ENCODE assay signal across 19 cellular contexts in the genomic region with DNA sequence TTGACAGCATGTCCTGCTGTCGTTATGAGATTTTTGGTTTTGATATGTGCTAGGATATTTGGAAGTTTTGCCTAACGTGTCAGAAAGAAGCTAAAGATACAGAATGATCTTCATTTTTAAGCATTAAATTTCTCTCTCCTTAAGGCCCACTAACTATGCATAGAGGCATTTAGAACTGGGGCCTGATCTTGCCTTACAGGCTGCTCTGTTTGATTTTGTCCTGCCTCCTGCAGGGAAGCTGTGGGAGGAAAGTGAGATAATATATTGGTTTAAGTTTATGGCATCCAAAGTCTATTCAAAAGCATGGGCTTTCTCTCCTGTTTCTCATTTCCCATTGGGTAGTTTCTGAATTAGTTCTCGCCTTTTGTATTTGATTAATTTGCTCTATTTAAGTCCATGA.
DNase-seq lines count a peak whose midpoint lies in the region; ATAC-seq and TF ChIP-seq lines count a peak whose summit lies in the region.
"Had no signal": no experiment of that assay in that cellular context is flagged by ENCODE, and none has a peak within 500 bp of the region (broad histone marks: within the 10 kb centered on the region; RNA-seq: fewer than 3 reads in every experiment).

No MANE protein-coding gene starts in this region.

- no peak overlapping the region for H3K4me3 Mint-ChIP-seq in activated CD8-positive, alpha-beta T cell treated with anti-CD3 and anti-CD28 coated beads for 36 hours
- no peak overlapping the region for H3K4me3 Mint-ChIP-seq in activated CD8-positive, alpha-beta T cell treated with anti-CD3 and anti-CD28 coated beads, Interleukin-2, amount 10 ng/mL, durations not matched to agents 7 days and 5 days
- no peak overlapping the region for H3K4me3 Mint-ChIP-seq in activated naive CD8-positive, alpha-beta T cell treated with anti-CD3 and anti-CD28 coated beads, Interleukin-2, amount 50 U/mL, for 24 hours
- H3K4me3 Mint-ChIP-seq in nephron progenitor cell = no peak overlapping the region
- no peak overlapping the region for H3K4me3 Mint-ChIP-seq in type B pancreatic cell
- H3K4me3 Mint-ChIP-seq: B cell had no signal

- peak overlapping the region; percentile 21 for H3K27ac Mint-ChIP-seq in activated CD8-positive, alpha-beta T cell treated with anti-CD3 and anti-CD28 coated beads for 36 hours
- no peak overlapping the region for H3K27ac Mint-ChIP-seq in activated CD8-positive, alpha-beta T cell treated with anti-CD3 and anti-CD28 coated beads, Interleukin-2, amount 10 ng/mL, durations not matched to agents 7 days and 5 days
- H3K27ac Mint-ChIP-seq in activated naive CD8-positive, alpha-beta T cell treated with anti-CD3 and anti-CD28 coated beads, Interleukin-2, amount 50 U/mL, for 24 hours = peak overlapping the region; percentile 85
- peak overlapping the region; percentile 21 for H3K27ac Mint-ChIP-seq in nephron progenitor cell
- H3K27ac Mint-ChIP-seq in type B pancreatic cell = no peak overlapping the region
- H3K27ac Mint-ChIP-seq: B cell had no signal

- H3K27me3 Mint-ChIP-seq in activated CD8-positive, alpha-beta T cell treated with anti-CD3 and anti-CD28 coated beads for 36 hours = no peaks in the 10 kb centered on the region
- H3K27me3 Mint-ChIP-seq in activated CD8-positive, alpha-beta T cell treated with anti-CD3 and anti-CD28 coated beads, Interleukin-2, amount 10 ng/mL, durations not matched to agents 7 days and 5 days (ENCODE audit: low read depth) = no peaks in the 10 kb centered on the region
- no peaks in the 10 kb centered on the region for H3K27me3 Mint-ChIP-seq in activated naive CD8-positive, alpha-beta T cell treated with anti-CD3 and anti-CD28 coated beads, Interleukin-2, amount 50 U/mL, for 24 hours
- no peaks in the 10 kb centered on the region for H3K27me3 Mint-ChIP-seq in nephron progenitor cell (ENCODE audit: low read depth, poor library complexity)
- H3K27me3 Mint-ChIP-seq in type B pancreatic cell = peaks cover 12% of the 10 kb centered on the region
- H3K27me3 Mint-ChIP-seq: B cell had no signal

- CTCF ChIA-PET in activated CD8-positive, alpha-beta T cell treated with anti-CD3 and anti-CD28 coated beads for 36 hours (lab: Charles Lee) = no interaction called here
- CTCF ChIA-PET in activated CD8-positive, alpha-beta T cell treated with anti-CD3 and anti-CD28 coated beads, Interleukin-2, amount 10 ng/mL, durations not matched to agents 7 days and 5 days (lab: Charles Lee) = interaction anchor here (1.3 kb wide), 1 partner anchor 14 kb away, joined by 3 read pairs; no protein-coding TSS in a partner anchor

- no peaks in the 10 kb centered on the region for H3K36me3 Mint-ChIP-seq in activated CD8-positive, alpha-beta T cell treated with anti-CD3 and anti-CD28 coated beads for 36 hours (ENCODE audit: low read depth)
- no peaks in the 10 kb centered on the region for H3K36me3 Mint-ChIP-seq in activated CD8-positive, alpha-beta T cell treated with anti-CD3 and anti-CD28 coated beads, Interleukin-2, amount 10 ng/mL, durations not matched to agents 7 days and 5 days (ENCODE audit: low read depth)
- peaks cover 2% of the 10 kb centered on the region for H3K36me3 Mint-ChIP-seq in activated naive CD8-positive, alpha-beta T cell treated with anti-CD3 and anti-CD28 coated beads, Interleukin-2, amount 50 U/mL, for 24 hours (ENCODE audit: low read depth)
- H3K36me3 Mint-ChIP-seq in nephron progenitor cell (ENCODE audit: low read depth) = no peaks in the 10 kb centered on the region
- H3K36me3 Mint-ChIP-seq in type B pancreatic cell = no peaks in the 10 kb centered on the region

- DNase-seq in activated CD8-positive, alpha-beta T cell treated with anti-CD3 and anti-CD28 coated beads for 36 hours = no peak
- no peak for DNase-seq in activated CD8-positive, alpha-beta T cell treated with anti-CD3 and anti-CD28 coated beads, Interleukin-2, amount 10 ng/mL, durations not matched to agents 7 days and 5 days
- DNase-seq in NCI-H146 (lab: John Stamatoyannopoulos, UW) (peak; percentile 40), nephron progenitor cell (peak; percentile 2), HK-2 (ENCODE audit: unreplicated experiment) (no peak), type B pancreatic cell (ENCODE audit: extremely low spot score, unreplicated experiment) (no peak)
- DNase-seq in activated naive CD8-positive, alpha-beta T cell treated with anti-CD3 and anti-CD28 coated beads, Interleukin-2, amount 50 U/mL, for 24 hours = no peak
- DNase-seq: 8988T, DND-41, H7, Kasumi-1, MM.1S, NCI-H1092, NCI-H1436 treated with DMSO at 0.1 percent for 48 hours, NCI-H2081, NCI-H446 treated with DMSO at 0.1 percent for 48 hours, SHP77 had no signal

- intact Hi-C loops in activated CD8-positive, alpha-beta T cell treated with anti-CD3 and anti-CD28 coated beads for 36 hours (cut with micrococcal nuclease) = no loop called here

- TF ChIP-seq CTCF in activated CD8-positive, alpha-beta T cell treated with anti-CD3 and anti-CD28 coated beads for 36 hours (IDR thresholded peaks at IDR 0.05) = no peak
- TF ChIP-seq CTCF in nephron progenitor cell (IDR thresholded peaks at IDR 0.05) (no peak), type B pancreatic cell (conservative IDR thresholded peaks at IDR 0.05) (no peak)

- ATAC-seq in activated CD8-positive, alpha-beta T cell treated with anti-CD3 and anti-CD28 coated beads for 36 hours = no peak
- ATAC-seq in activated CD8-positive, alpha-beta T cell treated with anti-CD3 and anti-CD28 coated beads, Interleukin-2, amount 10 ng/mL, durations not matched to agents 7 days and 5 days = no peak
- ATAC-seq in activated naive CD8-positive, alpha-beta T cell treated with anti-CD3 and anti-CD28 coated beads, Interleukin-2, amount 50 U/mL, for 24 hours = no peak
- no peak for ATAC-seq in HG02623 (IDR thresholded peaks at IDR 0.05; ENCODE audit: unreplicated experiment)

- H3K9me3 Mint-ChIP-seq in activated CD8-positive, alpha-beta T cell treated with anti-CD3 and anti-CD28 coated beads for 36 hours = peaks cover 2% of the 10 kb centered on the region
- H3K9me3 Mint-ChIP-seq in activated CD8-positive, alpha-beta T cell treated with anti-CD3 and anti-CD28 coated beads, Interleukin-2, amount 10 ng/mL, durations not matched to agents 7 days and 5 days (ENCODE audit: insufficient read depth) = no peaks in the 10 kb centered on the region
- no peaks in the 10 kb centered on the region for H3K9me3 Mint-ChIP-seq in activated naive CD8-positive, alpha-beta T cell treated with anti-CD3 and anti-CD28 coated beads, Interleukin-2, amount 50 U/mL, for 24 hours
- H3K9me3 Mint-ChIP-seq in nephron progenitor cell (no peaks in the 10 kb centered on the region), type B pancreatic cell (no peaks in the 10 kb centered on the region)

- POLR2A ChIA-PET in activated CD8-positive, alpha-beta T cell treated with anti-CD3 and anti-CD28 coated beads for 36 hours (lab: Charles Lee) = no interaction called here
- POLR2A ChIA-PET in activated CD8-positive, alpha-beta T cell treated with anti-CD3 and anti-CD28 coated beads, Interleukin-2, amount 10 ng/mL, durations not matched to agents 7 days and 5 days (lab: Charles Lee) = no interaction called here

- H3K4me1 Mint-ChIP-seq in activated CD8-positive, alpha-beta T cell treated with anti-CD3 and anti-CD28 coated beads for 36 hours (ENCODE audit: low read depth) = peaks cover 12% of the 10 kb centered on the region
- no peaks in the 10 kb centered on the region for H3K4me1 Mint-ChIP-seq in activated CD8-positive, alpha-beta T cell treated with anti-CD3 and anti-CD28 coated beads, Interleukin-2, amount 10 ng/mL, durations not matched to agents 7 days and 5 days (ENCODE audit: low read depth)
- H3K4me1 Mint-ChIP-seq in activated naive CD8-positive, alpha-beta T cell treated with anti-CD3 and anti-CD28 coated beads, Interleukin-2, amount 50 U/mL, for 24 hours = peaks cover 62% of the 10 kb centered on the region
- H3K4me1 Mint-ChIP-seq in nephron progenitor cell (peaks cover 25% of the 10 kb centered on the region), type B pancreatic cell (ENCODE audit: unreplicated experiment) (peaks cover 31% of the 10 kb centered on the region)

Comparison
In these comparisons a context has a peak if more than half of its experiments do, and no peak if none do; other contexts are left out.
1. H3K27ac Mint-ChIP-seq: peak in activated CD8-positive, alpha-beta T cell treated with anti-CD3 and anti-CD28 coated beads for 36 hours (single experiment), activated naive CD8-positive, alpha-beta T cell treated with anti-CD3 and anti-CD28 coated beads, Interleukin-2, amount 50 U/mL, for 24 hours (single experiment) and nephron progenitor cell (single experiment); none in activated CD8-positive, alpha-beta T cell treated with anti-CD3 and anti-CD28 coated beads, Interleukin-2, amount 10 ng/mL, durations not matched to agents 7 days and 5 days (single experiment) and type B pancreatic cell (single experiment).
2. DNase-seq: peak in NCI-H146 (single experiment) and nephron progenitor cell (single experiment); none in activated CD8-positive, alpha-beta T cell treated with anti-CD3 and anti-CD28 coated beads for 36 hours (single experiment), activated CD8-positive, alpha-beta T cell treated with anti-CD3 and anti-CD28 coated beads, Interleukin-2, amount 10 ng/mL, durations not matched to agents 7 days and 5 days (single experiment), activated naive CD8-positive, alpha-beta T cell treated with anti-CD3 and anti-CD28 coated beads, Interleukin-2, amount 50 U/mL, for 24 hours (single experiment), HK-2 (single experiment) and type B pancreatic cell (single experiment).